In the genomic region with DNA sequence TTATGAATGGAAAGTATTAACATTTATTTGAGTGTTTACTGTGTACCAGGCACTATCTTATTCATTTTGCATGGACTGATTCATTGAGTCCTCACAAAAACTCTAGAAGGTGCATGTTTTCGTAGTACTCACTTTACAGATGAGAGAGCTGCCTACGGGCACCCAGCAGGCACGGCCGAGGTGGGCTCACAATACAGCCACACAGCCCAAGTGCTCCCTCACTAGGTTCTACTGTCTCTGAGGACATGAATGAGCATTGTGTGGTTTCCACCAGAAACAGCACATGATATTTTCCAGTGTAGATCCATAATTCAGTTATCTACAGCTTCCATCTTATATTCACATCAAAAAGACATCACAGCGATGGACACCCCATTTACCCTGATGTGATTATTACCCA, we compare ENCODE assay signal across 24 cellular contexts.
"Had no signal": no experiment of that assay in that cellular context is flagged by ENCODE, and none has a peak within 500 bp of the region (broad histone marks: within the 10 kb centered on the region; RNA-seq: fewer than 3 reads in every experiment).

No MANE protein-coding gene starts in this region.

- DNase-seq: stimulated activated CD4-positive, alpha-beta T cell treated with anti-CD3 and anti-CD28 coated beads, Interleukin-2, amount 100 ng/mL, for 48 hours; stimulated activated CD4-positive, alpha-beta T cell treated with anti-CD3 and anti-CD28 coated beads, Interleukin-4, amount 100 ng/mL, for 1 hour; stimulated activated CD4-positive, alpha-beta T cell treated with anti-CD3 and anti-CD28 coated beads, Interleukin-4, amount 100 ng/mL, for 24 hours; stimulated activated CD4-positive, alpha-beta T cell treated with anti-CD3 and anti-CD28 coated beads, Interleukin-4, amount 100 ng/mL, for 4 hours; stimulated activated CD8-positive, alpha-beta memory T cell treated with anti-CD3 and anti-CD28 coated beads, Interleukin-4, amount 100 ng/mL, for 48 hours; stimulated activated naive B cell treated with anti-CD40 and anti-IgM and Interleukin-4, amounts not matched to agents 10 μg/mL and 1 μg/mL and 100 μg/mL, for 72 hours; stimulated activated naive CD4-positive, alpha-beta T cell; stimulated activated naive CD4-positive, alpha-beta T cell treated with Interleukin-2 at 50 U/mL for 16 hours; stimulated activated naive CD8-positive, alpha-beta T cell treated with anti-CD3 and anti-CD28 coated beads, Interleukin-15, amount 100 ng/mL, for 72 hours; stimulated activated naive CD8-positive, alpha-beta T cell treated with anti-CD3 and anti-CD28 coated beads, Interleukin-15, Interleukin-2, amounts not matched to agents 100 U/mL and 50 U/mL, for 24 hours; stomach; substantia nigra; testis; thyroid gland; tibial artery; transverse colon; trophoblast cell; upper lobe of right lung; uterus had no signal

- H3K4me1 ChIP-seq: stomach, suprapubic skin, testis, thyroid gland, tibial artery, tibial nerve, transverse colon, upper lobe of right lung, uterus, vagina had no signal

- H3K36me3 ChIP-seq: stomach, suprapubic skin, thoracic aorta, thyroid gland, tibial artery, tibial nerve, transverse colon, upper lobe of left lung, upper lobe of right lung, uterus, vagina had no signal

- H3K27ac ChIP-seq: stomach, suprapubic skin, testis, thoracic aorta, thyroid gland, tibial artery, tibial nerve, transverse colon, upper lobe of left lung, upper lobe of right lung, uterus, vagina had no signal

- H3K9me3 ChIP-seq: stomach, suprapubic skin, testis, thoracic aorta, thyroid gland, tibial artery, transverse colon, upper lobe of left lung, upper lobe of right lung, uterus, vagina had no signal

- H3K4me3 ChIP-seq: stomach, suprapubic skin, testis, thoracic aorta, thyroid gland, tibial artery, tibial nerve, transverse colon, upper lobe of left lung, upper lobe of right lung, uterus, vagina had no signal

- H3K27me3 ChIP-seq: stomach, testis, thyroid gland, tibial nerve, transverse colon, upper lobe of left lung, upper lobe of right lung, uterus, vagina had no signal
